Comparison of ENCODE assay signal across 8 cellular contexts in genomic region chr11:66465371-66466224, GRCh38. TPM values are rescaled to one million over a fixed set of nuclear protein-coding genes. Genes with fewer than 3 reads are reported as not detected.
DNase-seq lines count a peak whose midpoint lies in the region; ATAC-seq, FAIRE-seq and TF ChIP-seq lines count a peak whose summit lies in the region.

No MANE protein-coding gene starts in this region.

- TF ChIP-seq EP300 in A549 (IDR thresholded peaks at IDR 0.05), result no peak

- H3K9me3 ChIP-seq in A549 (peaks cover 5% of the 10 kb centered on the region), HUES6 (ENCODE audit: control insufficient read depth, insufficient read depth, low read depth, low read length) (peaks cover 14% of the 10 kb centered on the region), mucosa of rectum (ENCODE audit: control insufficient read depth in 2 of 2, low read length in 2 of 2) (no peaks in the 10 kb centered on the region)

- TF ChIP-seq CTCF in A549 (IDR thresholded peaks at IDR 0.05), result no peak
- TF ChIP-seq CTCF in brain (conservative IDR thresholded peaks at IDR 0.05), result no peak

- peaks cover 11 to 19% (median 12%) of the 10 kb centered on the region in 5 experiments for H3K9me3 Mint-ChIP-seq in brain

- ATAC-seq in A549, result no peak
- ATAC-seq in HG03280 (IDR thresholded peaks at IDR 0.05; ENCODE audit: unreplicated experiment), result no peak
- no peak for ATAC-seq in HG03025 (IDR thresholded peaks at IDR 0.05; ENCODE audit: low FRiP score, unreplicated experiment)

- H3K4me3 ChIP-seq in A549 (peak overlapping the region; percentile 72), HUES6 (ENCODE audit: low read depth, low read length) (peak overlapping the region; percentile 95), mucosa of rectum (ENCODE audit: low read length in 2 of 2) (peak overlapping the region; percentile 73 to 78)

- peak overlapping the region; percentile 89 to 91 (median 91) for H3K4me3 Mint-ChIP-seq in brain

- no peak for TF ChIP-seq POLR2A in A549 (IDR thresholded peaks at IDR 0.05; ENCODE audit: low read length)

- H3K36me3 Mint-ChIP-seq in brain, result no peaks in the 10 kb centered on the region

- peaks cover 35% of the 10 kb centered on the region for H3K4me1 Mint-ChIP-seq in brain

- peaks cover 10% of the 10 kb centered on the region for H3K4me1 ChIP-seq in A549
- H3K4me1 ChIP-seq in HUES6 (ENCODE audit: control insufficient read depth, insufficient read depth, low read length), result peaks cover 33% of the 10 kb centered on the region
- peaks cover 10 to 13% of the 10 kb centered on the region in 2 donors for H3K4me1 ChIP-seq in mucosa of rectum (ENCODE audit: control insufficient read depth in 2 of 2, insufficient read depth in 2 of 2, low read length in 2 of 2)

- no peak for FAIRE-seq in A549 (lab: Jason Lieb, UNC)

- peak overlapping the region; percentile 93 for H3K4me2 ChIP-seq in A549

- H3K27me3 ChIP-seq in HUES6 (ENCODE audit: control insufficient read depth, insufficient read depth, low read length), result no peaks in the 10 kb centered on the region
- H3K27me3 ChIP-seq in mucosa of rectum (ENCODE audit: control insufficient read depth in 2 of 2, insufficient read depth in 2 of 2, low read length in 2 of 2), result no peaks in the 10 kb centered on the region

- H3K9ac ChIP-seq in HUES6 (ENCODE audit: low read length) (no peak overlapping the region), mucosa of rectum (ENCODE audit: low read depth in 1 of 2, low read length in 2 of 2) (peak overlapping the region in 1 of 2 donors; percentile 68)

- DNase-seq in A549 (ENCODE audit: low read depth in 1 of 2, low spot score in 1 of 2) (no peak), HuH-7.5 (ENCODE audit: low spot score) (no peak)
- no peak for DNase-seq in stimulated activated naive CD4-positive, alpha-beta T cell (lab: John Stamatoyannopoulos, UW)

- H3K27ac ChIP-seq in A549, result peak overlapping the region; percentile 76 to 95; a peak in 5 of 6 replicates
- H3K27ac ChIP-seq in HUES6 (ENCODE audit: low read depth, low read length), result no peak overlapping the region
- peak overlapping the region in 1 of 2 donors; percentile 40 for H3K27ac ChIP-seq in mucosa of rectum (ENCODE audit: low read depth in 2 of 2, low read length in 2 of 2)

- POLR2A ChIA-PET in A549 (lab: Yijun Ruan, JAX), result interaction anchor here (1.0 to 3.9 kb wide), 4 partner anchors 14 to 80 kb away, joined by 3 to 47 read pairs (median 12); partner anchors contain the start of genes DPP3, MRPL11 and ZDHHC24

- 83% methylated on average over 19 of the region's 19 CpGs for WGBS in A549 (ENCODE audit: missing lambda C conversion rate)

- peaks cover 3% of the 10 kb centered on the region for H3K27me3 Mint-ChIP-seq in brain

- CTCF ChIA-PET in A549 (lab: Yijun Ruan, JAX), result interaction anchor here (0.7 to 2.9 kb wide), 10 partner anchors 13 to 58 kb away, joined by 3 to 14 read pairs (median 4); partner anchors contain the start of genes DPP3 and MRPL11

- peak overlapping the region in 3 of 5 experiments; percentile 37 to 94 (median 84) for H3K27ac Mint-ChIP-seq in brain

- TF ChIP-seq RAD21 in A549 (conservative IDR thresholded peaks at IDR 0.05 in 1 of 2, IDR thresholded peaks at IDR 0.05 in 1 of 2), result no peak

- H3K36me3 ChIP-seq in HUES6 (ENCODE audit: control insufficient read depth, insufficient read depth, low read length) (0 out of 2 replicates have a peak, but pooled peaks cover 2% of the 10 kb centered on the region), mucosa of rectum (ENCODE audit: control insufficient read depth in 2 of 2, insufficient read depth in 2 of 2, low read length in 2 of 2) (no peaks in the 10 kb centered on the region)

TF ChIP-seq in A549, 52 proteins besides CTCF, POLR2A, EP300 and RAD21:
- no peak for TF ChIP-seq MYC (IDR thresholded peaks at IDR 0.05; ENCODE audit: borderline replicate concordance, low read length)
- TF ChIP-seq ZFP36 (IDR thresholded peaks at IDR 0.05; ENCODE audit: borderline replicate concordance, partially characterized antibody), result peak; percentile 76

RNA-seq across cellular contexts. Expression of gene PELI3, which starts 1.1 kb away (rescaled TPM):
- polyA plus RNA-seq in A549 (2011; rRNA removed) (2.3 and 2.7 TPM in 2 replicates), A549 (2017; fragmentation: RNase III; extraction: RNeasy Plus Mini Kit Qiagen cat#74134 plus additional on column Dnase treatment) (4.4 to 5.7 TPM (median 5.6 TPM) in 3 replicates), brain (ENCODE audit: insufficient read depth, low read depth, low replicate concordance) (27.7 TPM)
- 3.5 and 5.9 TPM in 2 replicates for polyA plus RNA-seq in A549 (2012; cell fraction: cytosol; rRNA removed)
- 4.7 and 8.3 TPM in 2 replicates for polyA plus RNA-seq in A549 (2012; cell fraction: nucleus; rRNA removed)
- polyA minus RNA-seq in A549 (2011; rRNA and poly(A)+ RNA removed), result 6.2 and 8.3 TPM in 2 replicates

RNA-seq across cellular contexts. Expression of gene DPP3, which starts 14.6 kb away (rescaled TPM):
- 52.2 TPM in 2 replicates for polyA plus RNA-seq in A549 (2011; rRNA removed)
- polyA plus RNA-seq in A549 (2012; cell fraction: cytosol; rRNA removed), result 66.8 and 90.8 TPM in 2 replicates
- polyA plus RNA-seq in A549 (2012; cell fraction: nucleus; rRNA removed), result 139 and 159 TPM in 2 replicates
- 70.5 to 71.7 TPM (median 71.1 TPM) in 3 replicates for polyA plus RNA-seq in A549 (2017; fragmentation: RNase III; extraction: RNeasy Plus Mini Kit Qiagen cat#74134 plus additional on column Dnase treatment)
- 66.8 and 71.6 TPM in 2 replicates for polyA minus RNA-seq in A549 (2011; rRNA and poly(A)+ RNA removed)
- polyA plus RNA-seq in brain (ENCODE audit: insufficient read depth, low read depth, low replicate concordance), result 64.5 TPM

RNA-seq across cellular contexts. Expression of gene MRPL11, which starts 26.9 kb away (rescaled TPM):
- polyA plus RNA-seq in A549 (2011; rRNA removed), result 62.9 and 70.1 TPM in 2 replicates
- polyA plus RNA-seq in A549 (2012; cell fraction: cytosol; rRNA removed), result 71.9 and 85.0 TPM in 2 replicates
- polyA plus RNA-seq in A549 (2012; cell fraction: nucleus; rRNA removed), result 35.0 and 45.6 TPM in 2 replicates
- polyA plus RNA-seq in A549 (2017; fragmentation: RNase III; extraction: RNeasy Plus Mini Kit Qiagen cat#74134 plus additional on column Dnase treatment), result 71.9 to 73.8 TPM (median 73.5 TPM) in 3 replicates
- 26.8 and 28.1 TPM in 2 replicates for polyA minus RNA-seq in A549 (2011; rRNA and poly(A)+ RNA removed)
- 75.6 TPM for polyA plus RNA-seq in brain (ENCODE audit: insufficient read depth, low read depth, low replicate concordance)

RNA-seq across cellular contexts. Expression of gene NPAS4, which starts 44.8 kb away (rescaled TPM):
- not detected in 2 replicates for polyA plus RNA-seq in A549 (2011; rRNA removed)
- 0.01 and 0.06 TPM in 2 replicates for polyA plus RNA-seq in A549 (2012; cell fraction: cytosol; rRNA removed)
- polyA plus RNA-seq in A549 (2012; cell fraction: nucleus; rRNA removed), result 0.11 and 0.13 TPM in 2 replicates
- polyA plus RNA-seq in A549 (2017; fragmentation: RNase III; extraction: RNeasy Plus Mini Kit Qiagen cat#74134 plus additional on column Dnase treatment), result 0.03 TPM in 1 of 3 replicates, not detected in the others
- 0.10 TPM in 1 of 2 replicates, not detected in the other for polyA minus RNA-seq in A549 (2011; rRNA and poly(A)+ RNA removed)
- polyA plus RNA-seq in brain (ENCODE audit: insufficient read depth, low read depth, low replicate concordance), result not detected

RNA-seq across cellular contexts. Expression of gene BBS1, which starts 44.8 kb away (rescaled TPM):
- polyA plus RNA-seq in A549 (2011; rRNA removed) (12.5 and 14.7 TPM in 2 replicates), A549 (2017; fragmentation: RNase III; extraction: RNeasy Plus Mini Kit Qiagen cat#74134 plus additional on column Dnase treatment) (10.9 to 13.4 TPM (median 12.5 TPM) in 3 replicates), brain (ENCODE audit: insufficient read depth, low read depth, low replicate concordance) (53.7 TPM)
- polyA plus RNA-seq in A549 (2012; cell fraction: cytosol; rRNA removed), result 13.3 and 13.9 TPM in 2 replicates
- 39.7 and 42.5 TPM in 2 replicates for polyA plus RNA-seq in A549 (2012; cell fraction: nucleus; rRNA removed)
- polyA minus RNA-seq in A549 (2011; rRNA and poly(A)+ RNA removed), result 22.1 and 25.1 TPM in 2 replicates
